Comparison of ENCODE assay signal across 1 cellular context in genomic region chr22:37148031-37148651, GRCh38.
TF ChIP-seq lines count a peak whose summit lies in the region.

No MANE protein-coding gene starts in this region.

TF ChIP-seq in HepG2, 621 proteins besides CTCF, POLR2A, EP300 and RAD21:
- TF ChIP-seq STAG1 (CRISPR knock-in tag; IDR thresholded peaks at IDR 0.05) (peak; percentile 53), FOXK1 (CRISPR knock-in tag; IDR thresholded peaks at IDR 0.05; ENCODE audit: borderline replicate concordance, low read depth) (no peak), ZNF367 (CRISPR knock-in tag; IDR thresholded peaks at IDR 0.05; ENCODE audit: borderline replicate concordance) (no peak), IKZF4 (CRISPR knock-in tag; IDR thresholded peaks at IDR 0.05; ENCODE audit: borderline replicate concordance, low read depth, not compliant biosample characterization) (no peak), ZBTB25 (CRISPR knock-in tag; IDR thresholded peaks at IDR 0.05) (no peak), PAWR (CRISPR knock-in tag; IDR thresholded peaks at IDR 0.05; ENCODE audit: borderline replicate concordance) (no peak), RXRB (CRISPR knock-in tag; IDR thresholded peaks at IDR 0.05; ENCODE audit: borderline replicate concordance) (no peak), THAP11 (CRISPR knock-in tag; IDR thresholded peaks at IDR 0.05) (no peak), ZNF577 (CRISPR knock-in tag; IDR thresholded peaks at IDR 0.05; ENCODE audit: borderline replicate concordance, low read depth) (no peak), PHB2 (IDR thresholded peaks at IDR 0.05; ENCODE audit: partially characterized antibody) (no peak), MIER2 (CRISPR knock-in tag; IDR thresholded peaks at IDR 0.05) (no peak), ZNF562 (CRISPR knock-in tag; IDR thresholded peaks at IDR 0.05; ENCODE audit: borderline replicate concordance) (no peak), MTERF4 (CRISPR knock-in tag; IDR thresholded peaks at IDR 0.05) (no peak), HNF4G (IDR thresholded peaks at IDR 0.05; ENCODE audit: borderline replicate concordance, low read depth, low read length) (peak; percentile 34; the same call in 1 of the 2 replicates), HNF4G (CRISPR knock-in tag; IDR thresholded peaks at IDR 0.05; ENCODE audit: borderline replicate concordance, low read depth) (no peak), DMTF1 (CRISPR knock-in tag; IDR thresholded peaks at IDR 0.05) (no peak), ZNF441 (CRISPR knock-in tag; IDR thresholded peaks at IDR 0.05; ENCODE audit: borderline replicate concordance) (no peak), TCF7L2 (IDR thresholded peaks at IDR 0.05; ENCODE audit: low read depth, low read length) (no peak), ATF5 (CRISPR knock-in tag; IDR thresholded peaks at IDR 0.05; ENCODE audit: low read depth) (no peak), TGIF2 (CRISPR knock-in tag; IDR thresholded peaks at IDR 0.05) (no peak), ZBTB39 (CRISPR knock-in tag; IDR thresholded peaks at IDR 0.05) (no peak), ESRRA (CRISPR knock-in tag; IDR thresholded peaks at IDR 0.05; ENCODE audit: low read depth) (peak; percentile 32; the same call in 1 of the 2 replicates), STAT6 (CRISPR knock-in tag; IDR thresholded peaks at IDR 0.05; ENCODE audit: borderline replicate concordance) (no peak), ZNF329 (CRISPR knock-in tag; IDR thresholded peaks at IDR 0.05; ENCODE audit: low read depth) (no peak), ZNF7 (CRISPR knock-in tag; IDR thresholded peaks at IDR 0.05) (no peak), ZNF740 (CRISPR knock-in tag; IDR thresholded peaks at IDR 0.05) (peak; percentile 57; the same call in 1 of the 2 replicates), FLYWCH1 (CRISPR knock-in tag; IDR thresholded peaks at IDR 0.05) (no peak), ZNF343 (CRISPR knock-in tag; IDR thresholded peaks at IDR 0.05) (no peak), ZBTB37 (CRISPR knock-in tag; IDR thresholded peaks at IDR 0.05) (no peak), TEAD2 (CRISPR knock-in tag; IDR thresholded peaks at IDR 0.05) (no peak), SALL1 (CRISPR knock-in tag; IDR thresholded peaks at IDR 0.05) (no peak), ZNF615 (CRISPR knock-in tag; IDR thresholded peaks at IDR 0.05; ENCODE audit: borderline replicate concordance) (no peak), ZNF138 (CRISPR knock-in tag; IDR thresholded peaks at IDR 0.05; ENCODE audit: low read depth) (no peak), PLSCR1 (CRISPR knock-in tag; IDR thresholded peaks at IDR 0.05; ENCODE audit: borderline replicate concordance) (no peak), ZNF674 (CRISPR knock-in tag; IDR thresholded peaks at IDR 0.05; ENCODE audit: low read depth) (no peak), ZBTB21 (CRISPR knock-in tag; IDR thresholded peaks at IDR 0.05) (no peak), HNF4A (CRISPR knock-in tag; IDR thresholded peaks at IDR 0.05) (peak; percentile 61), TCF12 (IDR thresholded peaks at IDR 0.05) (no peak), TCF12 (CRISPR knock-in tag; IDR thresholded peaks at IDR 0.05) (no peak), CREB1 (IDR thresholded peaks at IDR 0.05) (no peak), CREB1 (CRISPR knock-in tag; IDR thresholded peaks at IDR 0.05) (no peak), KLF13 (CRISPR knock-in tag; IDR thresholded peaks at IDR 0.05) (no peak), ZNF512 (CRISPR knock-in tag; IDR thresholded peaks at IDR 0.05) (no peak), ZNF44 (CRISPR knock-in tag; IDR thresholded peaks at IDR 0.05) (no peak), ZNF569 (CRISPR knock-in tag; IDR thresholded peaks at IDR 0.05; ENCODE audit: borderline replicate concordance) (no peak), CC2D1A (CRISPR knock-in tag; IDR thresholded peaks at IDR 0.05) (no peak), ZNF432 (CRISPR knock-in tag; IDR thresholded peaks at IDR 0.05; ENCODE audit: borderline replicate concordance) (no peak)
TF ChIP-seq in HepG2: peak in this region for 5.
